ENCODE assay signal across 1 cellular context in the genomic region with DNA sequence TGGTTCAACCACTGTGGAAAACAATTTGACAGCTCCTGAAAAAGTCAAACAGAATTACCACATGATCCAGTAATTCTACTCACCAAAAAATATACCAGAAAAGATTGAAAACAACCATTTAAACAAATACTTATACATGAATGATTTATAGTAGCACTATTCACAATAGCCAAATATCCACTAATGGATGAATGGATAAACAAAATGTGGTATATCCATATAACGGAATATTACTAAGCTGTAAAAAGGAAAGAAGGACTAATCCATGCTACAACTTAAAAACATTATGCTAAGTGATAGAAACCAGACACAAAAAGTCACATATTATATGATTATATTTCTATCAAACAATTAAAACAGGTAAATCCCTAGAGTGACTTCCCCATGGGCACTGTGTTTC.
TF ChIP-seq lines count a peak whose summit lies in the region.

No MANE protein-coding gene starts in this region.

TF ChIP-seq in SK-N-SH, 30 proteins besides CTCF, POLR2A, EP300 and RAD21 (continued from another document):
- no peak for TF ChIP-seq USF1 (IDR thresholded peaks at IDR 0.05; ENCODE audit: borderline replicate concordance, low read depth)
- no peak for TF ChIP-seq MEF2A (IDR thresholded peaks at IDR 0.05; ENCODE audit: borderline replicate concordance, low read depth)
- TF ChIP-seq FOSL2 (IDR thresholded peaks at IDR 0.05; ENCODE audit: borderline replicate concordance, low read depth), result no peak
- no peak for TF ChIP-seq FOXM1 (IDR thresholded peaks at IDR 0.05; ENCODE audit: low read depth)
- TF ChIP-seq MXI1 (IDR thresholded peaks at IDR 0.05; ENCODE audit: low read depth, low read length), result no peak
- no peak for TF ChIP-seq ZBTB33 (IDR thresholded peaks at IDR 0.05; ENCODE audit: borderline replicate concordance, low read depth)
- TF ChIP-seq GABPA (IDR thresholded peaks at IDR 0.05; ENCODE audit: low read depth), result no peak
- no peak for TF ChIP-seq CHD2 (IDR thresholded peaks at IDR 0.05; ENCODE audit: low read length, partially characterized antibody)
- TF ChIP-seq, protein P1, sequence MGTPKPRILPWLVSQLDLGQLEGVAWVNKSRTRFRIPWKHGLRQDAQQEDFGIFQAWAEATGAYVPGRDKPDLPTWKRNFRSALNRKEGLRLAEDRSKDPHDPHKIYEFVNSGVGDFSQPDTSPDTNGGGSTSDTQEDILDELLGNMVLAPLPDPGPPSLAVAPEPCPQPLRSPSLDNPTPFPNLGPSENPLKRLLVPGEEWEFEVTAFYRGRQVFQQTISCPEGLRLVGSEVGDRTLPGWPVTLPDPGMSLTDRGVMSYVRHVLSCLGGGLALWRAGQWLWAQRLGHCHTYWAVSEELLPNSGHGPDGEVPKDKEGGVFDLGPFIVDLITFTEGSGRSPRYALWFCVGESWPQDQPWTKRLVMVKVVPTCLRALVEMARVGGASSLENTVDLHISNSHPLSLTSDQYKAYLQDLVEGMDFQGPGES (IDR thresholded peaks at IDR 0.05; ENCODE audit: low read depth, low read length), result no peak
- TF ChIP-seq RCOR1 (IDR thresholded peaks at IDR 0.05; ENCODE audit: low read length), result no peak
- TF ChIP-seq NRF1 (IDR thresholded peaks at IDR 0.05; ENCODE audit: low read depth, low read length), result no peak
- TF ChIP-seq RFX5 (IDR thresholded peaks at IDR 0.05; ENCODE audit: low read length), result no peak
